18 cellular contexts compared by ENCODE assay signal in genomic region chr4:5996641-5997040, GRCh38. TPM values are rescaled to one million over a fixed set of nuclear protein-coding genes. Genes with fewer than 3 reads are reported as not detected.
A peak's percentile ranks its signal among the peaks of the same experiment; 100 is the strongest.
DNase-seq lines count a peak whose midpoint lies in the region; ATAC-seq lines count a peak whose summit lies in the region.
"Had no signal": no experiment of that assay in that cellular context is flagged by ENCODE, and none has a peak within 500 bp of the region (broad histone marks: within the 10 kb centered on the region; RNA-seq: fewer than 3 reads in every experiment).

No MANE protein-coding gene starts in this region.

- DNase-seq in NCI-H510A treated with DMSO at 0.1 percent for 48 hours (lab: John Stamatoyannopoulos, UW) (peak; percentile 14), NCI-H510A (lab: John Stamatoyannopoulos, UW) (no peak), DMS53 (lab: John Stamatoyannopoulos, UW) (peak; percentile 79), LHCN-M2 (ENCODE audit: low read depth) (peak; percentile 18), myocyte (ENCODE audit: low read depth) (peak; percentile 54), GF-D8 (lab: John Stamatoyannopoulos, UW) (no peak)
- DNase-seq: ACHN; CD4-positive, alpha-beta memory T cell; GM23248; IMR-90; NCI-H1694 treated with DMSO at 0.1 percent for 48 hours; NCI-H2171 treated with DMSO at 0.1 percent for 48 hours; NCI-H526; PC-3; T-cell had no signal

- ATAC-seq in GM18907 (IDR thresholded peaks at IDR 0.05; ENCODE audit: unreplicated experiment) (no peak), GM18861 (IDR thresholded peaks at IDR 0.05; ENCODE audit: unreplicated experiment) (no peak)
- ATAC-seq: PC-3, T-cell had no signal

RNA-seq across cellular contexts. Expression of gene C4orf50, which starts 21.6 kb away (rescaled TPM):
- total RNA-seq in LHCN-M2 (2014; rRNA removed) (not detected in 2 replicates), myocyte (0.05 TPM in 2 replicates)
- not detected for polyA plus RNA-seq in LHCN-M2 (2012)
- polyA plus RNA-seq in myocyte (2012): 0.03 TPM
- total RNA-seq: GM23248, HT-29, IMR-90, PC-3 had no signal
- polyA plus RNA-seq: GM23248, IMR-90 had no signal

Comparison
In these comparisons a context has a peak if more than half of its experiments do, and no peak if none do; other contexts are left out.
1. DNase-seq: peak in NCI-H510A treated with DMSO at 0.1 percent for 48 hours (single experiment), DMS53 (single experiment), LHCN-M2 (single experiment) and myocyte (single experiment); none in NCI-H510A (single experiment) and GF-D8 (single experiment).